21 cellular contexts compared by ENCODE assay signal in the genomic region with DNA sequence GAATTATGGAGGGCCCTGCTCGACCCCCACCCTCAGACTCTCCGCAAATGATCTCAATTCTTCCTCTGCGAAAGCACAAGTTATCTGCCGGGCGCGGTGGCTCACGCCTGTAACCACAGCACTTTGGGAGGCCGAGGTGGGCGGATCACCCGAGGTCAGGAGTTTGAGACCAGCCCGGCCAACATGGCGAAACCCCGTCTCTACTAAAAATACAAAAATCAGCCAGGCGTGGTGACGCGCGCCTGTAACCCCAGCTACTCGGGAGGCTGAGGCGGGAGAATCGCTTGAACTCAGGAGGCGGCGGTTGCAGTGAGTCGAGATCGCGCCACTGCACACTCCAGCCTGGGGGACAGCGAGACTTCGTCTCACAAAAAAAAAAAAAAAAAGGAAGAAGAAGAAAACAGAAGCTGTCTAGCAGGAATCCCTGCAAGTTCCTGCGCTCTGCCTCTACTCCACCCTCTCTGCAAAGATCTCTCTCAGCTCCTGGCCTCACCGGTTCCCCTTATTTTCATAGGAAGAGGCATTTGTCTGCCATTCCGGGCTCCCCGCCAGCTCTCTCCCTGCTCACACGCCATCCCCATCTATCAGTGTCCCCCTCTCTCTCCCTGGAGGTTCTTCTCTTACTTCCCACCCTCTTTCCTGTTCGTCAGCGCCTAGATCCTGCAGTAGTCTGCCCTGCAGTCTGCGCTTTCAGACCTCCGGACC. TPM values are rescaled to one million over a fixed set of nuclear protein-coding genes. Genes with fewer than 3 reads are reported as not detected.
"Had no signal": no experiment of that assay in that cellular context is flagged by ENCODE, and none has a peak within 500 bp of the region (broad histone marks: within the 10 kb centered on the region; RNA-seq: fewer than 3 reads in every experiment).

No MANE protein-coding gene starts in this region.

- H3K79me2 ChIP-seq: hepatocyte had no signal

- H3K27me3 Mint-ChIP-seq: progenitor cell of endocrine pancreas; stimulated activated memory B cell treated with anti-CD40 and anti-IgM and Interleukin-4, amounts not matched to agents 10 μg/mL and 1 μg/mL and 100 μg/mL, for 72 hours had no signal

- H3K4me2 ChIP-seq: hepatocyte had no signal

- H3K4me1 Mint-ChIP-seq: neural crest cell; stimulated activated memory B cell treated with anti-CD40 and anti-IgM and Interleukin-4, amounts not matched to agents 10 μg/mL and 1 μg/mL and 100 μg/mL, for 72 hours had no signal

- H3K4me3 ChIP-seq: hepatocyte, mucosa of descending colon, pancreas, spleen, tibial nerve had no signal

- H3K9me3 ChIP-seq: mucosa of descending colon, pancreas had no signal

- H3K36me3 ChIP-seq: pancreas, spleen, tibial nerve had no signal

- H3K4me1 ChIP-seq: foreskin keratinocyte, pancreas, spleen, tibial nerve had no signal

- H3K4me3 Mint-ChIP-seq: effector memory CD8-positive, alpha-beta T cell; naive thymus-derived CD8-positive, alpha-beta T cell; neural crest cell; stimulated activated memory B cell treated with anti-CD40 and anti-IgM and Interleukin-4, amounts not matched to agents 10 μg/mL and 1 μg/mL and 100 μg/mL, for 72 hours; stimulated activated naive CD8-positive, alpha-beta T cell treated with anti-CD3 and anti-CD28 coated beads, Interleukin-15, Interleukin-2, amounts not matched to agents 100 ng/mL and 50 ng/mL, for 24 hours had no signal

- H3K27me3 ChIP-seq: foreskin keratinocyte, hepatocyte, pancreas, spleen, tibial nerve had no signal

- DNase-seq: effector memory CD8-positive, alpha-beta T cell; erythroblast; foreskin keratinocyte; head of caudate nucleus; kidney; left cardiac atrium; mammary epithelial cell; mucosa of descending colon; naive thymus-derived CD8-positive, alpha-beta T cell; pancreas; spleen; stimulated activated CD4-positive, alpha-beta T cell treated with anti-CD3 and anti-CD28 coated beads, Interleukin-15, amount 100 ng/mL, for 24 hours; stimulated activated CD4-positive, alpha-beta T cell treated with anti-CD3 and anti-CD28 coated beads, Interleukin-1b, Interleukin-23, amount 100 ng/mL, for 48 hours; stimulated activated CD4-positive, alpha-beta T cell treated with anti-CD3 and anti-CD28 coated beads, Interleukin-4, amount 100 ng/mL, for 24 hours had no signal

- ATAC-seq: effector memory CD8-positive, alpha-beta T cell; foreskin keratinocyte; mucosa of descending colon; naive thymus-derived CD8-positive, alpha-beta T cell; pancreas; sciatic nerve; stimulated activated memory B cell treated with anti-CD40 and anti-IgM and Interleukin-4, amounts not matched to agents 10 μg/mL and 1 μg/mL and 100 μg/mL, for 72 hours had no signal

- H2AFZ ChIP-seq: hepatocyte had no signal

- H3K27ac Mint-ChIP-seq: effector memory CD8-positive, alpha-beta T cell; naive thymus-derived CD8-positive, alpha-beta T cell; progenitor cell of endocrine pancreas; stimulated activated memory B cell treated with anti-CD40 and anti-IgM and Interleukin-4, amounts not matched to agents 10 μg/mL and 1 μg/mL and 100 μg/mL, for 72 hours; stimulated activated naive CD8-positive, alpha-beta T cell treated with anti-CD3 and anti-CD28 coated beads, Interleukin-15, Interleukin-2, amounts not matched to agents 100 ng/mL and 50 ng/mL, for 24 hours had no signal

- H3K27ac ChIP-seq: foreskin keratinocyte, hepatocyte, pancreas, spleen, tibial nerve had no signal

RNA-seq across cellular contexts. Expression of gene COLEC12, which starts 13.5 kb away (rescaled TPM):
- total RNA-seq: foreskin keratinocyte had no signal
- polyA plus RNA-seq: foreskin keratinocyte; mammary epithelial cell; naive thymus-derived CD8-positive, alpha-beta T cell had no signal
